7 cellular contexts compared by ENCODE assay signal in genomic region chr14:91508105-91508504, GRCh38. TPM values are rescaled to one million over a fixed set of nuclear protein-coding genes. Genes with fewer than 3 reads are reported as not detected.
A peak's percentile ranks its signal among the peaks of the same experiment; 100 is the strongest.
DNase-seq lines count a peak whose midpoint lies in the region; ATAC-seq and TF ChIP-seq lines count a peak whose summit lies in the region.

No MANE protein-coding gene starts in this region.

- peak overlapping the region; percentile 95 for H3K27ac Mint-ChIP-seq in activated CD4-positive, alpha-beta memory T cell treated with anti-CD3 and anti-CD28 coated beads, Interleukin-2, amount 10 ng/mL, durations not matched to agents 7 days and 5 days
- H3K27ac Mint-ChIP-seq in stimulated activated naive B cell treated with anti-CD40 and anti-IgM and Interleukin-4, amounts not matched to agents 10 μg/mL and 1 μg/mL and 100 μg/mL, for 72 hours: peak overlapping the region; percentile 97

- peaks cover 3% of the 10 kb centered on the region for H3K36me3 ChIP-seq in iPS-15b (ENCODE audit: control insufficient read depth, insufficient read depth, low read length)

- CTCF ChIA-PET in activated CD4-positive, alpha-beta memory T cell treated with anti-CD3 and anti-CD28 coated beads, Interleukin-2, amount 10 ng/mL, durations not matched to agents 7 days and 5 days (lab: Charles Lee): interaction anchor here (1.3 kb wide), 1 partner anchor 532 kb away, joined by 4 read pairs; the partner anchor contains the start of gene TRIP11

- no peaks in the 10 kb centered on the region for H3K9me3 Mint-ChIP-seq in activated CD4-positive, alpha-beta memory T cell treated with anti-CD3 and anti-CD28 coated beads, Interleukin-2, amount 10 ng/mL, durations not matched to agents 7 days and 5 days
- no peaks in the 10 kb centered on the region for H3K9me3 Mint-ChIP-seq in stimulated activated naive B cell treated with anti-CD40 and anti-IgM and Interleukin-4, amounts not matched to agents 10 μg/mL and 1 μg/mL and 100 μg/mL, for 72 hours

- no peaks in the 10 kb centered on the region for H3K9me3 ChIP-seq in iPS-15b (ENCODE audit: control insufficient read depth, insufficient read depth, low read length)

- no peaks in the 10 kb centered on the region for H3K27me3 ChIP-seq in iPS-15b (ENCODE audit: control insufficient read depth, insufficient read depth, low read length)

- no peak for TF ChIP-seq CTCF in HFF-Myc (IDR thresholded peaks at IDR 0.05; ENCODE audit: low read depth, low read length, missing control alignments)

- H3K4me1 ChIP-seq in iPS-15b (ENCODE audit: control insufficient read depth, insufficient read depth, low read length): peaks cover 2% of the 10 kb centered on the region

- H3K27me3 Mint-ChIP-seq in activated CD4-positive, alpha-beta memory T cell treated with anti-CD3 and anti-CD28 coated beads, Interleukin-2, amount 10 ng/mL, durations not matched to agents 7 days and 5 days: no peaks in the 10 kb centered on the region
- H3K27me3 Mint-ChIP-seq in stimulated activated naive B cell treated with anti-CD40 and anti-IgM and Interleukin-4, amounts not matched to agents 10 μg/mL and 1 μg/mL and 100 μg/mL, for 72 hours: no peaks in the 10 kb centered on the region

- no peak for DNase-seq in HFF-Myc (ENCODE audit: extremely low read depth, low read depth)
- DNase-seq in activated CD4-positive, alpha-beta memory T cell treated with anti-CD3 and anti-CD28 coated beads, Interleukin-2, amount 10 ng/mL, durations not matched to agents 7 days and 5 days: no peak
- no peak for DNase-seq in stimulated activated naive B cell treated with anti-CD40 and anti-IgM and Interleukin-4, amounts not matched to agents 10 μg/mL and 1 μg/mL and 100 μg/mL, for 72 hours
- DNase-seq in GM03348 (ENCODE audit: low spot score): no peak
- no peak for DNase-seq in mucosa of gallbladder (ENCODE audit: low spot score)

- peaks cover 56% of the 10 kb centered on the region for H3K36me3 Mint-ChIP-seq in activated CD4-positive, alpha-beta memory T cell treated with anti-CD3 and anti-CD28 coated beads, Interleukin-2, amount 10 ng/mL, durations not matched to agents 7 days and 5 days (ENCODE audit: low read depth)
- H3K36me3 Mint-ChIP-seq in stimulated activated naive B cell treated with anti-CD40 and anti-IgM and Interleukin-4, amounts not matched to agents 10 μg/mL and 1 μg/mL and 100 μg/mL, for 72 hours: peaks cover 22 to 36% of the 10 kb centered on the region in 2 donors

- peaks cover 43% of the 10 kb centered on the region for H3K4me1 Mint-ChIP-seq in activated CD4-positive, alpha-beta memory T cell treated with anti-CD3 and anti-CD28 coated beads, Interleukin-2, amount 10 ng/mL, durations not matched to agents 7 days and 5 days
- H3K4me1 Mint-ChIP-seq in stimulated activated naive B cell treated with anti-CD40 and anti-IgM and Interleukin-4, amounts not matched to agents 10 μg/mL and 1 μg/mL and 100 μg/mL, for 72 hours: peaks cover 15 to 38% of the 10 kb centered on the region in 2 donors

- H3K4me3 ChIP-seq in HFF-Myc (replicated peaks; ENCODE audit: low read depth, low read length): peak overlapping the region; percentile 89
- peak overlapping the region; percentile 97 for H3K4me3 ChIP-seq in iPS-15b (ENCODE audit: low read depth, low read length)

- peak overlapping the region; percentile 97 for H3K9ac ChIP-seq in iPS-15b (ENCODE audit: low read depth, low read length)

- peak overlapping the region; percentile 96 for H3K4me3 Mint-ChIP-seq in activated CD4-positive, alpha-beta memory T cell treated with anti-CD3 and anti-CD28 coated beads, Interleukin-2, amount 10 ng/mL, durations not matched to agents 7 days and 5 days
- peak overlapping the region; percentile 88 to 96 for H3K4me3 Mint-ChIP-seq in stimulated activated naive B cell treated with anti-CD40 and anti-IgM and Interleukin-4, amounts not matched to agents 10 μg/mL and 1 μg/mL and 100 μg/mL, for 72 hours

- ATAC-seq in stimulated activated naive B cell treated with anti-CD40 and anti-IgM and Interleukin-4, amounts not matched to agents 10 μg/mL and 1 μg/mL and 100 μg/mL, for 72 hours (replicated peaks): no peak
- ATAC-seq in GM19324 (IDR thresholded peaks at IDR 0.05; ENCODE audit: low FRiP score, unreplicated experiment): no peak

- POLR2A ChIA-PET in activated CD4-positive, alpha-beta memory T cell treated with anti-CD3 and anti-CD28 coated beads, Interleukin-2, amount 10 ng/mL, durations not matched to agents 7 days and 5 days (lab: Charles Lee): interaction anchor here (1.5 to 2.9 kb wide), 6 partner anchors 12 to 614 kb away, joined by 7 to 32 read pairs (median 14); partner anchors contain the start of genes CPSF2, NDUFB1 and TC2N

RNA-seq across cellular contexts. Expression of gene PPP4R3A, which starts 2.0 kb away (rescaled TPM):
- total RNA-seq in activated CD4-positive, alpha-beta memory T cell treated with anti-CD3 and anti-CD28 coated beads, Interleukin-2, amount 10 ng/mL, durations not matched to agents 7 days and 5 days: 100 to 1,000 TPM; 118 to 123 TPM
- 72.3 TPM for total RNA-seq in mucosa of gallbladder
